Comparison of ENCODE assay signal across 26 cellular contexts in the genomic region with DNA sequence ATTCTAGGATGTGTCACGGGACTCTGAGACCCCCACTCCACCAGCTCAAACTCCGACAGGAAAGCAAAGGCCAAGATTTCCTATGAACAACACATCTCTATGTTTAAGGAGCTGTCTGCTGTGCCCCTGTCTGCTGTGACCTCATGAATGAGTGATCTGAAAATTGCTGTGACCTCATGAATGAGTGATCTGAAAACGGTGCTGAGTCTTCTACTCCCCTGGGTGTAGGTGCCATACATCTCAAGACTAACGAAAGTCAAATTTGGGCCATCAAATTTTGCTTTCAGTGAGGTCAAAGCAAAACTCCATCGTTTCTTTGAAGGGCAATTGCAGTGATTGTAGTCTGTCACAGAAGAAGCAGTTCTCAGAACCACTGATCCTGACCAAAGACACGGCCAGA.
DNase-seq lines count a peak whose midpoint lies in the region; ATAC-seq lines count a peak whose summit lies in the region.
"Had no signal": no experiment of that assay in that cellular context is flagged by ENCODE, and none has a peak within 500 bp of the region (broad histone marks: within the 10 kb centered on the region; RNA-seq: fewer than 3 reads in every experiment).

No MANE protein-coding gene starts in this region.

- no peaks in the 10 kb centered on the region for H3K36me3 Mint-ChIP-seq in stimulated activated memory B cell treated with anti-CD40 and anti-IgM and Interleukin-4, amounts not matched to agents 10 μg/mL and 1 μg/mL and 100 μg/mL, for 72 hours
- H3K36me3 Mint-ChIP-seq: brain had no signal

- ATAC-seq in GM18867 (IDR thresholded peaks at IDR 0.05; ENCODE audit: unreplicated experiment): peak; percentile 36
- peak; percentile 31 for ATAC-seq in GM21390 (IDR thresholded peaks at IDR 0.05; ENCODE audit: unreplicated experiment)
- peak; percentile 22 for ATAC-seq in HG03442 (IDR thresholded peaks at IDR 0.05; ENCODE audit: unreplicated experiment)
- ATAC-seq in stimulated activated memory B cell treated with anti-CD40 and anti-IgM and Interleukin-4, amounts not matched to agents 10 μg/mL and 1 μg/mL and 100 μg/mL, for 72 hours: no peak
- ATAC-seq: activated CD8-positive, alpha-beta T cell treated with anti-CD3 and anti-CD28 coated beads, Interleukin-2, amount 10 ng/mL, durations not matched to agents 7 days and 5 days; foreskin keratinocyte; left ventricle myocardium superior had no signal

- H3K9me3 Mint-ChIP-seq in stimulated activated memory B cell treated with anti-CD40 and anti-IgM and Interleukin-4, amounts not matched to agents 10 μg/mL and 1 μg/mL and 100 μg/mL, for 72 hours: no peaks in the 10 kb centered on the region
- H3K9me3 Mint-ChIP-seq: activated T-helper 2 cell treated with anti-CD3 and anti-CD28 coated beads, Interferon-gamma antibody, Interleukin-2, Interleukin-4, amounts not matched to agents 10 μg/mL and 5 μg/mL and 100 μg/mL, durations not matched to agents 14 hours and 24 hours and 36 hours had no signal

- DNase-seq in T1000 (lab: John Stamatoyannopoulos, UW) (no peak), caudate nucleus (lab: John Stamatoyannopoulos, UW) (no peak)
- no peak for DNase-seq in stimulated activated CD4-positive, alpha-beta T cell treated with anti-CD3 and anti-CD28 coated beads, Interleukin-4, amount 100 ng/mL, for 1 hour
- DNase-seq: activated CD4-positive, alpha-beta T cell treated with anti-CD3 and anti-CD28 coated beads for 4 hours; activated CD8-positive, alpha-beta T cell treated with anti-CD3 and anti-CD28 coated beads, Interleukin-2, amount 10 ng/mL, durations not matched to agents 7 days and 5 days; activated naive CD4-positive, alpha-beta T cell treated with anti-CD3 and anti-CD28 coated beads, Interleukin-2, amount 50 U/mL, for 16 hours; amniotic stem cell; cerebellar nuclear complex; DMS153; esophagus squamous epithelium; foreskin keratinocyte; GM23248; head of caudate nucleus; left ventricle myocardium superior; NCI-H446 treated with DMSO at 0.1 percent for 48 hours; NCI-H82; SIG-M5; SW 1271; transverse colon had no signal

- no peaks in the 10 kb centered on the region for H3K27me3 Mint-ChIP-seq in stimulated activated memory B cell treated with anti-CD40 and anti-IgM and Interleukin-4, amounts not matched to agents 10 μg/mL and 1 μg/mL and 100 μg/mL, for 72 hours
- H3K27me3 Mint-ChIP-seq: brain had no signal

- H3K4me3 Mint-ChIP-seq in stimulated activated memory B cell treated with anti-CD40 and anti-IgM and Interleukin-4, amounts not matched to agents 10 μg/mL and 1 μg/mL and 100 μg/mL, for 72 hours: no peak overlapping the region
- H3K4me3 Mint-ChIP-seq: activated CD8-positive, alpha-beta T cell treated with anti-CD3 and anti-CD28 coated beads, Interleukin-2, amount 10 ng/mL, durations not matched to agents 7 days and 5 days; brain had no signal

- peak overlapping the region; percentile 55 for H3K27ac Mint-ChIP-seq in stimulated activated memory B cell treated with anti-CD40 and anti-IgM and Interleukin-4, amounts not matched to agents 10 μg/mL and 1 μg/mL and 100 μg/mL, for 72 hours
- H3K27ac Mint-ChIP-seq: activated CD8-positive, alpha-beta T cell treated with anti-CD3 and anti-CD28 coated beads, Interleukin-2, amount 10 ng/mL, durations not matched to agents 7 days and 5 days; activated T-helper 2 cell treated with anti-CD3 and anti-CD28 coated beads, Interferon-gamma antibody, Interleukin-2, Interleukin-4, amounts not matched to agents 10 μg/mL and 5 μg/mL and 100 μg/mL, durations not matched to agents 14 hours and 24 hours and 36 hours; brain had no signal

- H3K27ac ChIP-seq in caudate nucleus (ENCODE audit: low read depth, low read length): no peak overlapping the region
- H3K27ac ChIP-seq: esophagus squamous epithelium, foreskin keratinocyte, GM23248, transverse colon, VCaP had no signal

- peaks cover 66% of the 10 kb centered on the region for H3K4me1 Mint-ChIP-seq in stimulated activated memory B cell treated with anti-CD40 and anti-IgM and Interleukin-4, amounts not matched to agents 10 μg/mL and 1 μg/mL and 100 μg/mL, for 72 hours
- H3K4me1 Mint-ChIP-seq: brain had no signal
